ENCODE assay signal across 1 cellular context in the genomic region with DNA sequence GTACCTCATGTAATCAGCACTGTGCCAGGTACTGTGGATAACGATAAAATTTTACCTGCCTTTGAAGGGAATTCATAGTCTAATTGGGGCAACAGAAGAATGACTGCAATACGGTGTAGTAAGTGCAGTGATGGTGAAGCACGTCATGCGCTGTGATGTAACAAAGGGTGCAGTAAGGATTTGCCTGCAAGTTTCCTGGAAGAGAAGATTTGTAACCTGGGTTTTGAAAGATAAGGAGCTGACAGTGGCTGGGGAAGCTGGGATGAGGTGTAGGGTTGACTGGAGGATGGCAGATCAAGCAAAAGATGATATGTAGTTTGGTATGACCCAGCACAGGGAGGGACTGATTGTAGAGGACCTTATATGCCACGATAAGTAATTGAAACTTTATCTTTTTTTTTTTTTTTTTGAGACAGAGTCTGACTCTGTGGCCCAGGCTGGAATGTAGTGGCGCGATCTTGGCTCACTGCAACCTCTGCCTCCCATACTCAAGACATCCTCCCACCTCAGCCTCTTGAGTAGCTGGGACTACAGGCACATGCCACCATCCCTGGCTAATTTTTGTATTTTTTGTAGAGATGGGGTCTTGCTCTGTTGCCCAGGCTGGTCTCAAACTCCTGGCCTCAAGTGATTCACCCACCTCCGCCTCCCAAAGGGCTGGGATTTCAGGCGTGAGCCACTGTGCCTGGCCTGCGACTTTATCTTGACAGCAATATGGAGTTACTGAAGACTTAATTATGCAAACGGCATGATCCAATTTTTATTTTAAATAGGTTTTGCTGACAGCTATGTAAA.
TF ChIP-seq lines count a peak whose summit lies in the region.

No MANE protein-coding gene starts in this region.

TF ChIP-seq in K562, 482 proteins besides CTCF, POLR2A, EP300 and RAD21 (continued from another document):
- TF ChIP-seq, protein P1, sequence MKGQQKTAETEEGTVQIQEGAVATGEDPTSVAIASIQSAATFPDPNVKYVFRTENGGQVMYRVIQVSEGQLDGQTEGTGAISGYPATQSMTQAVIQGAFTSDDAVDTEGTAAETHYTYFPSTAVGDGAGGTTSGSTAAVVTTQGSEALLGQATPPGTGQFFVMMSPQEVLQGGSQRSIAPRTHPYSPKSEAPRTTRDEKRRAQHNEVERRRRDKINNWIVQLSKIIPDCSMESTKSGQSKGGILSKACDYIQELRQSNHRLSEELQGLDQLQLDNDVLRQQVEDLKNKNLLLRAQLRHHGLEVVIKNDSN (CRISPR knock-in tag; IDR thresholded peaks at IDR 0.05) = no peak
- TF ChIP-seq COPS2 (conservative IDR thresholded peaks at IDR 0.05) (no peak), SMAD4 (CRISPR knock-in tag; conservative IDR thresholded peaks at IDR 0.05) (0 out of 2 replicates have a peak, but pooled peaks have one; percentile 18), ELF1 (tag; IDR thresholded peaks at IDR 0.05) (no peak), ZNF280B (CRISPR knock-in tag; IDR thresholded peaks at IDR 0.05) (no peak), ZNF146 (CRISPR knock-in tag; IDR thresholded peaks at IDR 0.05; ENCODE audit: unreplicated experiment) (no peak), PTTG1 (tag; IDR thresholded peaks at IDR 0.05; ENCODE audit: low read depth) (no peak), BHLHE40 (IDR thresholded peaks at IDR 0.05; ENCODE audit: low read length) (peak; percentile 62; the same call in 1 of the 2 replicates), DIDO1 (tag; IDR thresholded peaks at IDR 0.05; ENCODE audit: low read depth) (no peak), ZNF23 (CRISPR knock-in tag; IDR thresholded peaks at IDR 0.05) (no peak), POU5F1 (IDR thresholded peaks at IDR 0.05; ENCODE audit: borderline replicate concordance, low read depth, low read length, partially characterized antibody) (no peak), MTA3 (IDR thresholded peaks at IDR 0.05; ENCODE audit: borderline replicate concordance) (peak; percentile 91), NR2F6 (CRISPR knock-in tag; IDR thresholded peaks at IDR 0.05) (no peak), TEAD4 (IDR thresholded peaks at IDR 0.05; ENCODE audit: low read length) (0 out of 2 replicates have a peak, but pooled peaks have one; percentile 34), TEAD4 (CRISPR knock-in tag; IDR thresholded peaks at IDR 0.05; ENCODE audit: borderline replicate concordance) (no peak), BCOR (IDR thresholded peaks at IDR 0.05) (peak; percentile 31; the same call in 1 of the 2 replicates), ZBTB12 (CRISPR knock-in tag; IDR thresholded peaks at IDR 0.05) (peak; percentile 59), KDM4B (IDR thresholded peaks at IDR 0.05; ENCODE audit: borderline replicate concordance in 2 of 2, low read depth in 1 of 2) (no peak)
- TF ChIP-seq, protein P2, sequence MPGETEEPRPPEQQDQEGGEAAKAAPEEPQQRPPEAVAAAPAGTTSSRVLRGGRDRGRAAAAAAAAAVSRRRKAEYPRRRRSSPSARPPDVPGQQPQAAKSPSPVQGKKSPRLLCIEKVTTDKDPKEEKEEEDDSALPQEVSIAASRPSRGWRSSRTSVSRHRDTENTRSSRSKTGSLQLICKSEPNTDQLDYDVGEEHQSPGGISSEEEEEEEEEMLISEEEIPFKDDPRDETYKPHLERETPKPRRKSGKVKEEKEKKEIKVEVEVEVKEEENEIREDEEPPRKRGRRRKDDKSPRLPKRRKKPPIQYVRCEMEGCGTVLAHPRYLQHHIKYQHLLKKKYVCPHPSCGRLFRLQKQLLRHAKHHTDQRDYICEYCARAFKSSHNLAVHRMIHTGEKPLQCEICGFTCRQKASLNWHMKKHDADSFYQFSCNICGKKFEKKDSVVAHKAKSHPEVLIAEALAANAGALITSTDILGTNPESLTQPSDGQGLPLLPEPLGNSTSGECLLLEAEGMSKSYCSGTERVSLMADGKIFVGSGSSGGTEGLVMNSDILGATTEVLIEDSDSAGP (CRISPR knock-in tag; IDR thresholded peaks at IDR 0.05) = no peak
- TF ChIP-seq, protein P3, sequence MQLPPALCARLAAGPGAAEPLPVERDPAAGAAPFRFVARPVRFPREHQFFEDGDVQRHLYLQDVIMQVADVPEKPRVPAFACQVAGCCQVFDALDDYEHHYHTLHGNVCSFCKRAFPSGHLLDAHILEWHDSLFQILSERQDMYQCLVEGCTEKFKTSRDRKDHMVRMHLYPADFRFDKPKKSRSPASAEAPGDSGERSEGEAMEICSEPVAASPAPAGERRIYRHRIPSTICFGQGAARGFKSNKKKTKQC (CRISPR knock-in tag; IDR thresholded peaks at IDR 0.05) = no peak
TF ChIP-seq in K562: peak in this region for 60.
